ENCODE assay signal across 35 cellular contexts in genomic region chr4:123809864-123810263, GRCh38.
A peak's percentile ranks its signal among the peaks of the same experiment; 100 is the strongest.
DNase-seq lines count a peak whose midpoint lies in the region; ATAC-seq, FAIRE-seq and TF ChIP-seq lines count a peak whose summit lies in the region.
"Had no signal": no experiment of that assay in that cellular context is flagged by ENCODE, and none has a peak within 500 bp of the region (broad histone marks: within the 10 kb centered on the region; RNA-seq: fewer than 3 reads in every experiment).

No MANE protein-coding gene starts in this region.

- TF ChIP-seq CTCF in HepG2 (CRISPR knock-in tag; IDR thresholded peaks at IDR 0.05) (no peak), right lobe of liver (IDR thresholded peaks at IDR 0.05) (no peak), OCI-LY1 (IDR thresholded peaks at IDR 0.05; ENCODE audit: low read length) (no peak)

- H3K9me3 ChIP-seq in HepG2 (ENCODE audit: low read length) (no peaks in the 10 kb centered on the region), right lobe of liver (no peaks in the 10 kb centered on the region), OCI-LY1 (ENCODE audit: low read length) (no peaks in the 10 kb centered on the region)
- H3K9me3 ChIP-seq: A549; BE2C; BLaER1; BLaER1 treated with 17β-estradiol and CSF1 and Interleukin-3, amounts not matched to agents 10 nM and 100 nM; Caco-2 had no signal

- H3K4me3 Mint-ChIP-seq in activated T-cell treated with anti-CD3 and anti-CD28 coated beads, Interleukin-2, amount 50 U/mL, for 72 hours: no peak overlapping the region
- H3K4me3 Mint-ChIP-seq: B cell; CD14-positive monocyte; CD4-positive, alpha-beta memory T cell; CD4-positive, alpha-beta T cell; CD4-positive, CD25-positive, alpha-beta regulatory T cell; CD8-positive, alpha-beta memory T cell; CD8-positive, alpha-beta T cell had no signal

- no peak overlapping the region for H3K27ac ChIP-seq in HepG2 (ENCODE audit: extremely low read length, insufficient read depth, low read length)
- no peak overlapping the region for H3K27ac ChIP-seq in right lobe of liver
- H3K27ac ChIP-seq in OCI-LY1 (ENCODE audit: low read depth, low read length, poor library complexity, severe bottlenecking): peak overlapping the region; percentile 94
- H3K27ac ChIP-seq: 22Rv1; A549; BLaER1; BLaER1 treated with 17β-estradiol and CSF1 and Interleukin-3, amounts not matched to agents 10 nM and 100 nM; C4-2B had no signal

- H3K36me3 ChIP-seq in HepG2 (replicated peaks in 1 of 2; ENCODE audit: control insufficient read depth in 1 of 2, insufficient read depth in 2 of 2, low read length in 2 of 2): no peaks in the 10 kb centered on the region
- no peaks in the 10 kb centered on the region for H3K36me3 ChIP-seq in right lobe of liver
- H3K36me3 ChIP-seq in OCI-LY1 (ENCODE audit: insufficient read depth, low read length): no peaks in the 10 kb centered on the region
- H3K36me3 ChIP-seq: BE2C; BLaER1; BLaER1 treated with 17β-estradiol and CSF1 and Interleukin-3, amounts not matched to agents 10 nM and 100 nM had no signal

- peaks cover 5% of the 10 kb centered on the region for H3K4me1 Mint-ChIP-seq in activated T-cell treated with anti-CD3 and anti-CD28 coated beads, Interleukin-2, amount 50 U/mL, for 72 hours (ENCODE audit: low read depth)
- H3K4me1 Mint-ChIP-seq: CD8-positive, alpha-beta memory T cell had no signal

- TF ChIP-seq POLR2A in HepG2 (IDR thresholded peaks at IDR 0.05; ENCODE audit: insufficient read depth in 1 of 2, low read depth in 2 of 2, low read length in 2 of 2) (no peak), right lobe of liver (IDR thresholded peaks at IDR 0.05) (no peak)

- in situ Hi-C loops in HepG2 (cut with HindIII; ENCODE audit: extremely low pct_ligation_motif_present, low pct_unique_long_range_greater_than_20kb): no loop called here

- no peak for TF ChIP-seq RAD21 in HepG2 (CRISPR knock-in tag; IDR thresholded peaks at IDR 0.05)

- 23% methylated on average over 1 of the region's 1 CpG for WGBS in HepG2 (ENCODE audit: low lambda C conversion rate)
- 57% methylated on average over 1 of the region's 1 CpG for WGBS in right lobe of liver (ENCODE audit: insufficient coverage, low coverage, low lambda C conversion rate, missing lambda C conversion rate)

- H3K27ac Mint-ChIP-seq in activated T-cell treated with anti-CD3 and anti-CD28 coated beads, Interleukin-2, amount 50 U/mL, for 72 hours: peak overlapping the region; percentile 42
- H3K27ac Mint-ChIP-seq: B cell; CD14-positive monocyte; CD4-positive, alpha-beta memory T cell; CD4-positive, alpha-beta T cell; CD4-positive, CD25-positive, alpha-beta regulatory T cell; CD8-positive, alpha-beta memory T cell; CD8-positive, alpha-beta T cell had no signal

- no peaks in the 10 kb centered on the region for H3K36me3 Mint-ChIP-seq in activated T-cell treated with anti-CD3 and anti-CD28 coated beads, Interleukin-2, amount 50 U/mL, for 72 hours (ENCODE audit: insufficient read depth in 2 of 2)
- H3K36me3 Mint-ChIP-seq: CD14-positive monocyte; CD4-positive, alpha-beta memory T cell; CD4-positive, CD25-positive, alpha-beta regulatory T cell; CD8-positive, alpha-beta memory T cell; CD8-positive, alpha-beta T cell had no signal

- POLR2A ChIA-PET in HepG2 (lab: Yijun Ruan, JAX): interaction anchor here (0.7 kb wide), 1 partner anchor 229 kb away, joined by 3 read pairs; no protein-coding TSS in a partner anchor

- no peak overlapping the region for H2AFZ ChIP-seq in HepG2 (ENCODE audit: low read length)
- no peak overlapping the region for H2AFZ ChIP-seq in OCI-LY1 (ENCODE audit: low read length)

- ATAC-seq in activated T-cell treated with anti-CD3 and anti-CD28 coated beads, Interleukin-2, amount 50 U/mL, for 72 hours (replicated peaks in 1 of 2): no peak
- ATAC-seq in HepG2 (peak; percentile 62; the same call in 2 of the 3 replicates), right lobe of liver (no peak), sciatic nerve (no peak)
- ATAC-seq: A549; CD8-positive, alpha-beta T cell had no signal

- H3K9me3 Mint-ChIP-seq in activated T-cell treated with anti-CD3 and anti-CD28 coated beads, Interleukin-2, amount 50 U/mL, for 72 hours: no peaks in the 10 kb centered on the region
- H3K9me3 Mint-ChIP-seq: CD14-positive monocyte; CD4-positive, alpha-beta T cell; CD8-positive, alpha-beta T cell had no signal

- no peaks in the 10 kb centered on the region for H3F3A ChIP-seq in OCI-LY1 (ENCODE audit: insufficient read depth, low read length)

- H3K79me2 ChIP-seq in HepG2 (ENCODE audit: insufficient read depth, low read length): no peaks in the 10 kb centered on the region
- no peaks in the 10 kb centered on the region for H3K79me2 ChIP-seq in OCI-LY1 (ENCODE audit: insufficient read depth, low read length)

- no peaks in the 10 kb centered on the region for H3K27me3 ChIP-seq in HepG2 (ENCODE audit: control insufficient read depth in 1 of 2, insufficient read depth in 2 of 2, low read length in 2 of 2)
- no peaks in the 10 kb centered on the region for H3K27me3 ChIP-seq in right lobe of liver
- H3K27me3 ChIP-seq in OCI-LY1 (ENCODE audit: insufficient read depth, low read length): no peaks in the 10 kb centered on the region
- H3K27me3 ChIP-seq: BE2C; BLaER1; BLaER1 treated with 17β-estradiol and CSF1 and Interleukin-3, amounts not matched to agents 10 nM and 100 nM had no signal

- no peak for FAIRE-seq in HepG2 (lab: Jason Lieb, UNC)
- FAIRE-seq: A204.1, A549, D721Med had no signal

- CTCF ChIA-PET in HepG2 (lab: Yijun Ruan, JAX; ENCODE audit: low intra/inter-chr PET ratio, low total read pairs): no interaction called here

- no peaks in the 10 kb centered on the region for H4K20me1 ChIP-seq in HepG2 (ENCODE audit: insufficient read depth, low read length)
- H4K20me1 ChIP-seq in OCI-LY1 (ENCODE audit: insufficient read depth, low read length): no peaks in the 10 kb centered on the region
- H4K20me1 ChIP-seq: BLaER1; BLaER1 treated with 17β-estradiol and CSF1 and Interleukin-3, amounts not matched to agents 10 nM and 100 nM had no signal

- peaks cover 21% of the 10 kb centered on the region for H3K4me1 ChIP-seq in HepG2 (ENCODE audit: insufficient read depth, low read length)
- no peaks in the 10 kb centered on the region for H3K4me1 ChIP-seq in right lobe of liver
- peaks cover 81% of the 10 kb centered on the region for H3K4me1 ChIP-seq in OCI-LY1 (ENCODE audit: insufficient read depth, low read length, severe bottlenecking)
- H3K4me1 ChIP-seq: A549, BE2C, Caco-2 had no signal

- no peaks in the 10 kb centered on the region for H3K9me2 ChIP-seq in OCI-LY1 (ENCODE audit: low read depth, low read length)

- no TSS peak for BruUV-seq in HepG2 (replicated peaks; lab: Mats Ljungman, UMichigan)

- DNase-seq in activated T-cell treated with anti-CD3 and anti-CD28 coated beads, Interleukin-2, amount 50 U/mL, for 72 hours: no peak
- DNase-seq in activated T-cell treated with anti-CD3 and anti-CD28 coated beads for 4 hours: no peak
- peak; percentile 49 for DNase-seq in HepG2 (ENCODE audit: low spot score)
- DNase-seq in right lobe of liver: no peak
- DNase-seq in sciatic nerve (ENCODE audit: low spot score): no peak
- DNase-seq: 8988T; ACHN; AML-193; BE2C; C1 segment of cervical spinal cord; Caco-2; Calu3; CD4-positive, alpha-beta memory T cell; CD4-positive, alpha-beta T cell; CD4-positive, CD25-positive, alpha-beta regulatory T cell; CD8-positive, alpha-beta memory T cell; CD8-positive, alpha-beta T cell; COR-L47; DMS 273 treated with DMSO at 0.1 percent for 48 hours; DMS153; DMS53; DMS79; DMS79 treated with DMSO at 0.1 percent for 48 hours; DND-41; EL had no signal

- H3K27me3 Mint-ChIP-seq in activated T-cell treated with anti-CD3 and anti-CD28 coated beads, Interleukin-2, amount 50 U/mL, for 72 hours (ENCODE audit: low read depth): no peaks in the 10 kb centered on the region
- H3K27me3 Mint-ChIP-seq: B cell; CD4-positive, alpha-beta memory T cell; CD4-positive, alpha-beta T cell; CD4-positive, CD25-positive, alpha-beta regulatory T cell had no signal

- intact Hi-C loops in HepG2 (cut with micrococcal nuclease; ENCODE audit: unreplicated experiment): no loop called here
- intact Hi-C loops in right lobe of liver (cut with DNase I): no loop called here
- intact Hi-C loops in sciatic nerve (cut with DNase I): no loop called here

- no peak for TF ChIP-seq EP300 in HepG2 (IDR thresholded peaks at IDR 0.05; ENCODE audit: low read depth in 2 of 2, low read length in 2 of 2)
- no peak for TF ChIP-seq EP300 in HepG2 (CRISPR knock-in tag; IDR thresholded peaks at IDR 0.05; ENCODE audit: borderline replicate concordance)

- H3K4me3 ChIP-seq in HepG2 (replicated peaks in 1 of 3; ENCODE audit: insufficient read depth in 1 of 3, low read depth in 2 of 3, low read length in 3 of 3) (no peak overlapping the region), right lobe of liver (no peak overlapping the region), OCI-LY1 (ENCODE audit: low read depth, low read length, poor library complexity, severe bottlenecking) (no peak overlapping the region)
- H3K4me3 ChIP-seq: A549; BLaER1; BLaER1 treated with 17β-estradiol and CSF1 and Interleukin-3, amounts not matched to agents 10 nM and 100 nM had no signal

- H3K4me2 ChIP-seq in HepG2 (ENCODE audit: low read depth, low read length) (no peak overlapping the region), OCI-LY1 (ENCODE audit: low read length) (no peak overlapping the region)
- H3K4me2 ChIP-seq: A549; BLaER1; BLaER1 treated with 17β-estradiol and CSF1 and Interleukin-3, amounts not matched to agents 10 nM and 100 nM had no signal

- H3K9ac ChIP-seq in HepG2 (ENCODE audit: insufficient read depth, low read depth, low read length): no peak overlapping the region
- no peak overlapping the region for H3K9ac ChIP-seq in OCI-LY1 (ENCODE audit: low read length)
- H3K9ac ChIP-seq: BLaER1; BLaER1 treated with 17β-estradiol and CSF1 and Interleukin-3, amounts not matched to agents 10 nM and 100 nM had no signal

TF ChIP-seq in HepG2, 621 proteins besides CTCF, POLR2A, EP300 and RAD21 (continues in another document):
- TF ChIP-seq PCBP2 (optimal IDR thresholded peaks at IDR 0.05; ENCODE audit: low read depth, low read length, poor library complexity, severe bottlenecking) (no peak), ZNF362 (CRISPR knock-in tag; IDR thresholded peaks at IDR 0.05; ENCODE audit: borderline replicate concordance) (peak; percentile 39; the same call in 1 of the 2 replicates), TEAD3 (CRISPR knock-in tag; optimal IDR thresholded peaks at IDR 0.05; ENCODE audit: borderline replicate concordance) (peak; percentile 16), ATF1 (CRISPR knock-in tag; IDR thresholded peaks at IDR 0.05) (no peak), ZNF3 (CRISPR knock-in tag; IDR thresholded peaks at IDR 0.05) (no peak), HNF4A (CRISPR knock-in tag; IDR thresholded peaks at IDR 0.05) (peak; percentile 46)
